9 cellular contexts compared by ENCODE assay signal in genomic region chr18:63178526-63178880, GRCh38.
A peak's percentile ranks its signal among the peaks of the same experiment; 100 is the strongest.
DNase-seq lines count a peak whose midpoint lies in the region; ATAC-seq and TF ChIP-seq lines count a peak whose summit lies in the region.
"Had no signal": no experiment of that assay in that cellular context is flagged by ENCODE, and none has a peak within 500 bp of the region (broad histone marks: within the 10 kb centered on the region; RNA-seq: fewer than 3 reads in every experiment).

No MANE protein-coding gene starts in this region.

- no peaks in the 10 kb centered on the region for H3K27me3 ChIP-seq in WERI-Rb-1 (ENCODE audit: insufficient read depth, low read depth, severe bottlenecking)

- H3K9me3 Mint-ChIP-seq in stimulated activated memory B cell treated with anti-CD40 and anti-IgM and Interleukin-4, amounts not matched to agents 10 μg/mL and 1 μg/mL and 100 μg/mL, for 72 hours = peaks cover 3% of the 10 kb centered on the region
- no peaks in the 10 kb centered on the region for H3K9me3 Mint-ChIP-seq in Calu3 (ENCODE audit: low read depth, unreplicated experiment)

- ATAC-seq in HG02678 (IDR thresholded peaks at IDR 0.05; ENCODE audit: unreplicated experiment) (peak; percentile 28), left ventricle myocardium superior (peak; percentile 82), GM21390 (IDR thresholded peaks at IDR 0.05; ENCODE audit: unreplicated experiment) (no peak), HG03139 (IDR thresholded peaks at IDR 0.05; ENCODE audit: unreplicated experiment) (no peak)
- no peak for ATAC-seq in stimulated activated memory B cell treated with anti-CD40 and anti-IgM and Interleukin-4, amounts not matched to agents 10 μg/mL and 1 μg/mL and 100 μg/mL, for 72 hours

- no peaks in the 10 kb centered on the region; the same call in 1 of the 2 replicates for H3K36me3 ChIP-seq in WERI-Rb-1

- H3K36me3 Mint-ChIP-seq in stimulated activated memory B cell treated with anti-CD40 and anti-IgM and Interleukin-4, amounts not matched to agents 10 μg/mL and 1 μg/mL and 100 μg/mL, for 72 hours = peaks cover 53% of the 10 kb centered on the region
- no peaks in the 10 kb centered on the region for H3K36me3 Mint-ChIP-seq in Calu3 (ENCODE audit: insufficient read depth, unreplicated experiment)

- no peak overlapping the region for H3K27ac ChIP-seq in WERI-Rb-1

- H3K27me3 Mint-ChIP-seq in stimulated activated memory B cell treated with anti-CD40 and anti-IgM and Interleukin-4, amounts not matched to agents 10 μg/mL and 1 μg/mL and 100 μg/mL, for 72 hours = no peaks in the 10 kb centered on the region
- peaks cover 51% of the 10 kb centered on the region for H3K27me3 Mint-ChIP-seq in Calu3 (ENCODE audit: unreplicated experiment)

- intact Hi-C loops in left ventricle myocardium superior (cut with micrococcal nuclease) = no loop called here
- intact Hi-C loops in Calu3 (cut with micrococcal nuclease; ENCODE audit: unreplicated experiment) = no loop called here

- CTCF ChIA-PET in Calu3 (lab: Charles Lee) = no interaction called here

- no peaks in the 10 kb centered on the region for H3K9me3 ChIP-seq in WERI-Rb-1 (ENCODE audit: severe bottlenecking)

- in situ Hi-C loops in SK-MEL-5 (cut with HindIII; ENCODE audit: low pct_unique_long_range_greater_than_20kb, low sequenced_read_pairs) = no loop called here

- no peak overlapping the region for H3K4me3 ChIP-seq in WERI-Rb-1 (ENCODE audit: low read depth, low read length)
- H3K4me3 ChIP-seq: lung had no signal

- BruUV-seq in Calu3 (replicated peaks; lab: Mats Ljungman, UMichigan) = no TSS peak

- peak; percentile 68 for DNase-seq in SK-MEL-5 (ENCODE audit: low read depth, low spot score)
- DNase-seq in left ventricle myocardium superior = peak; percentile 85
- DNase-seq in WERI-Rb-1 = no peak
- no peak for DNase-seq in Calu3

- no peak overlapping the region for H3K4me3 Mint-ChIP-seq in stimulated activated memory B cell treated with anti-CD40 and anti-IgM and Interleukin-4, amounts not matched to agents 10 μg/mL and 1 μg/mL and 100 μg/mL, for 72 hours
- H3K4me3 Mint-ChIP-seq in Calu3 (ENCODE audit: low read depth, unreplicated experiment) = no peak overlapping the region

- TF ChIP-seq CTCF in WERI-Rb-1 (IDR thresholded peaks at IDR 0.05; ENCODE audit: low read depth, low read length) (no peak), Calu3 (IDR thresholded peaks at IDR 0.05; ENCODE audit: unreplicated experiment) (no peak)

- H3K27ac Mint-ChIP-seq in stimulated activated memory B cell treated with anti-CD40 and anti-IgM and Interleukin-4, amounts not matched to agents 10 μg/mL and 1 μg/mL and 100 μg/mL, for 72 hours = peak overlapping the region; percentile 75
- no peak overlapping the region for H3K27ac Mint-ChIP-seq in Calu3 (ENCODE audit: unreplicated experiment)

- peaks cover 95% of the 10 kb centered on the region for H3K4me1 Mint-ChIP-seq in stimulated activated memory B cell treated with anti-CD40 and anti-IgM and Interleukin-4, amounts not matched to agents 10 μg/mL and 1 μg/mL and 100 μg/mL, for 72 hours
- no peaks in the 10 kb centered on the region for H3K4me1 Mint-ChIP-seq in Calu3 (ENCODE audit: low read depth, unreplicated experiment)

Comparison
In these comparisons a context has a peak if more than half of its experiments do, and no peak if none do; other contexts are left out.
1. ATAC-seq: peak in HG02678 (single experiment) and left ventricle myocardium superior (single experiment); none in stimulated activated memory B cell treated with anti-CD40 and anti-IgM and Interleukin-4, amounts not matched to agents 10 μg/mL and 1 μg/mL and 100 μg/mL, for 72 hours (single experiment), GM21390 (single experiment) and HG03139 (single experiment).
2. DNase-seq: peak in SK-MEL-5 (single experiment) and left ventricle myocardium superior (single experiment); none in WERI-Rb-1 (single experiment) and Calu3 (single experiment).